ENCODE assay signal across 8 cellular contexts in genomic region chr15:89088605-89089315, GRCh38. TPM values are rescaled to one million over a fixed set of nuclear protein-coding genes. Genes with fewer than 3 reads are reported as not detected.
DNase-seq lines count a peak whose midpoint lies in the region; ATAC-seq lines count a peak whose summit lies in the region.

No MANE protein-coding gene starts in this region.

- no peaks in the 10 kb centered on the region for H3K9me3 Mint-ChIP-seq in activated CD4-positive, alpha-beta T cell treated with anti-CD3 and anti-CD28 coated beads, Interleukin-2, amount 10 ng/mL, durations not matched to agents 24 days and 14 days

- no peaks in the 10 kb centered on the region for H3K36me3 ChIP-seq in skeletal muscle tissue (ENCODE audit: control insufficient read depth in 3 of 3, insufficient read depth in 3 of 3, low read length in 3 of 3)

- peak overlapping the region; percentile 83 for H3K27ac ChIP-seq in right cardiac atrium (ENCODE audit: low read length)
- H3K27ac ChIP-seq in skeletal muscle tissue (ENCODE audit: low read depth, low read length) = peak overlapping the region; percentile 98

- ATAC-seq in HG03108 (IDR thresholded peaks at IDR 0.05; ENCODE audit: unreplicated experiment) (peak; percentile 4), right cardiac atrium (peak; percentile 16 to 22)

- H3K27me3 Mint-ChIP-seq in activated CD4-positive, alpha-beta T cell treated with anti-CD3 and anti-CD28 coated beads, Interleukin-2, amount 10 ng/mL, durations not matched to agents 24 days and 14 days = no peaks in the 10 kb centered on the region

- H3K36me3 Mint-ChIP-seq in activated CD4-positive, alpha-beta T cell treated with anti-CD3 and anti-CD28 coated beads, Interleukin-2, amount 10 ng/mL, durations not matched to agents 24 days and 14 days (ENCODE audit: low read depth) = peaks cover 8% of the 10 kb centered on the region

- WGBS in right cardiac atrium = 3% methylated on average over 44 of the region's 44 CpGs

- intact Hi-C loops in activated CD4-positive, alpha-beta T cell treated with anti-CD3 and anti-CD28 coated beads, Interleukin-2, amount 10 ng/mL, durations not matched to agents 24 days and 14 days (cut with micrococcal nuclease) = loop anchor here (1.0 to 5.0 kb wide), 3 partner anchors 20 to 249 kb away; no protein-coding TSS in a partner anchor
- intact Hi-C loops in right cardiac atrium (cut with DNase I) = no loop called here

- H3K4me1 ChIP-seq in right cardiac atrium (ENCODE audit: control insufficient read depth, insufficient read depth, low read length) = peaks cover 6% of the 10 kb centered on the region
- peaks cover 48 to 56% (median 52%) of the 10 kb centered on the region in 3 donors for H3K4me1 ChIP-seq in skeletal muscle tissue (ENCODE audit: control insufficient read depth in 3 of 3, insufficient read depth in 3 of 3, low read length in 3 of 3)

- H3K4me1 Mint-ChIP-seq in activated CD4-positive, alpha-beta T cell treated with anti-CD3 and anti-CD28 coated beads, Interleukin-2, amount 10 ng/mL, durations not matched to agents 24 days and 14 days = peaks cover 34% of the 10 kb centered on the region

- no peak overlapping the region for H3K4me3 Mint-ChIP-seq in activated CD4-positive, alpha-beta T cell treated with anti-CD3 and anti-CD28 coated beads, Interleukin-2, amount 10 ng/mL, durations not matched to agents 24 days and 14 days

- no peak overlapping the region for H3K27ac Mint-ChIP-seq in activated CD4-positive, alpha-beta T cell treated with anti-CD3 and anti-CD28 coated beads, Interleukin-2, amount 10 ng/mL, durations not matched to agents 24 days and 14 days

- peak overlapping the region; percentile 82 for H3K4me3 ChIP-seq in right cardiac atrium (ENCODE audit: low read length)
- H3K4me3 ChIP-seq in skeletal muscle tissue (ENCODE audit: low read length in 3 of 3) = peak overlapping the region; percentile 83 to 91 (median 87)

- peak overlapping the region; percentile 89 to 94 (median 90) for H3K9ac ChIP-seq in skeletal muscle tissue (ENCODE audit: low read depth in 1 of 3, low read length in 3 of 3)

- H3K9me3 ChIP-seq in right cardiac atrium (ENCODE audit: control insufficient read depth, low read length) = no peaks in the 10 kb centered on the region
- no peaks in the 10 kb centered on the region for H3K9me3 ChIP-seq in skeletal muscle tissue (ENCODE audit: control insufficient read depth in 3 of 3, low read length in 3 of 3)

- H3K27me3 ChIP-seq in right cardiac atrium (ENCODE audit: control insufficient read depth, insufficient read depth) = no peaks in the 10 kb centered on the region
- no peaks in the 10 kb centered on the region for H3K27me3 ChIP-seq in skeletal muscle tissue (ENCODE audit: control insufficient read depth in 3 of 3, insufficient read depth in 3 of 3, low read length in 3 of 3)

- DNase-seq in activated CD4-positive, alpha-beta T cell treated with anti-CD3 and anti-CD28 coated beads, Interleukin-2, amount 10 ng/mL, durations not matched to agents 24 days and 14 days = peak; percentile 69
- DNase-seq in activated CD4-positive, alpha-beta T cell treated with anti-CD3 and anti-CD28 coated beads, Interleukin-2, amount 50 U/mL, for 4 hours = no peak
- peak; percentile 9 for DNase-seq in activated gamma-delta T cell (lab: John Stamatoyannopoulos, UW)
- DNase-seq in right cardiac atrium = peak; percentile 51 to 83 (median 79)
- no peak for DNase-seq in LoVo (ENCODE audit: low spot score)
- DNase-seq in dedifferentiated amniotic fluid mesenchymal stem cell (ENCODE audit: extremely low spot score) = no peak

RNA-seq across cellular contexts. Expression of gene ABHD2, which starts 0.5 kb away (rescaled TPM):
- total RNA-seq in activated CD4-positive, alpha-beta T cell treated with anti-CD3 and anti-CD28 coated beads, Interleukin-2, amount 10 ng/mL, durations not matched to agents 24 days and 14 days = 75.2 and 76.6 TPM in 2 replicates
- total RNA-seq in right cardiac atrium (100 to 1,000 TPM; 108 to 179 (median 114) TPM), skeletal muscle tissue (23.0 TPM)
- polyA plus RNA-seq in right cardiac atrium = 21.8 TPM

Comparison
In these comparisons a context has a peak if more than half of its experiments do, and no peak if none do; other contexts are left out.
1. DNase-seq: peak in activated CD4-positive, alpha-beta T cell treated with anti-CD3 and anti-CD28 coated beads, Interleukin-2, amount 10 ng/mL, durations not matched to agents 24 days and 14 days (single experiment), activated gamma-delta T cell (single experiment) and right cardiac atrium (3 of 3); none in activated CD4-positive, alpha-beta T cell treated with anti-CD3 and anti-CD28 coated beads, Interleukin-2, amount 50 U/mL, for 4 hours (0 of 2), LoVo (single experiment) and dedifferentiated amniotic fluid mesenchymal stem cell (single experiment).